Comparison of ENCODE assay signal across 10 cellular contexts in the genomic region with DNA sequence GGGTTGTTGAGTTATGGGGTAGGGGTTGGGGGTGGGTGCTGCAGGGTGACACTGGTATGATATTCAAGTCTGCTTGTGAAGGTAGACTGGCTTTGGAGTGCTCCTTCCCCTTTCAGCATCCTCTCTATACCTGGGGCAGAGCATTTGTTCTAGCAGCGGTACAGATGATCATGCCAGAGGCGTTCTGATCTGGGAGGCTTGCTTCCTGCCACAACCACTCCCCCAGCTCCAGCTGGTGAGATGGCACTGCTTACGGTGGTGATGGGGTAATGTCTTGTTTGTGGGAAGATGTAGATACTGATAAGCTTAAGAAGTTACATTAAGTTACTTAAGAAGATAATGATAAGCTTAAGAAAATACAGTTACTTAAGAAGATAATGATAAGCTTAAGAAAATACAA.
DNase-seq lines count a peak whose midpoint lies in the region; ATAC-seq and TF ChIP-seq lines count a peak whose summit lies in the region.
"Had no signal": no experiment of that assay in that cellular context is flagged by ENCODE, and none has a peak within 500 bp of the region (broad histone marks: within the 10 kb centered on the region; RNA-seq: fewer than 3 reads in every experiment).

No MANE protein-coding gene starts in this region.

- peak; percentile 14 to 22 for DNase-seq in activated CD8-positive, alpha-beta memory T cell treated with anti-CD3 and anti-CD28 coated beads for 1 hour (ENCODE audit: extremely low read depth in 1 of 2, low read depth in 1 of 2)
- DNase-seq in activated CD8-positive, alpha-beta memory T cell treated with anti-CD3 and anti-CD28 coated beads, Interleukin-2, amount 50 U/mL, for 48 hours, result no peak
- DNase-seq in RWPE2 (ENCODE audit: low spot score), result no peak
- peak; percentile 52 for DNase-seq in activated naive CD4-positive, alpha-beta T cell treated with anti-CD3 and anti-CD28 coated beads, Interleukin-2, amount 10 ng/mL, durations not matched to agents 7 days and 5 days
- peak; percentile 2 to 9 for DNase-seq in stimulated activated CD8-positive, alpha-beta memory T cell treated with anti-CD3 and anti-CD28 coated beads, Interleukin-2, amount 100 ng/mL, for 1 hour (ENCODE audit: low read depth in 2 of 2)
- no peak for DNase-seq in HEK293T (ENCODE audit: extremely low spot score)
- DNase-seq in NCI-H446 (lab: John Stamatoyannopoulos, UW), result no peak
- DNase-seq in iPS-NIHi11 (ENCODE audit: low spot score), result no peak
- DNase-seq: NCI-H2029 treated with DMSO at 0.1 percent for 48 hours, nucleus accumbens had no signal

- H3K4me3 Mint-ChIP-seq in activated naive CD4-positive, alpha-beta T cell treated with anti-CD3 and anti-CD28 coated beads, Interleukin-2, amount 10 ng/mL, durations not matched to agents 7 days and 5 days, result no peak overlapping the region

- H3K36me3 Mint-ChIP-seq in activated naive CD4-positive, alpha-beta T cell treated with anti-CD3 and anti-CD28 coated beads, Interleukin-2, amount 10 ng/mL, durations not matched to agents 7 days and 5 days, result no peaks in the 10 kb centered on the region

- CTCF ChIA-PET in activated naive CD4-positive, alpha-beta T cell treated with anti-CD3 and anti-CD28 coated beads, Interleukin-2, amount 10 ng/mL, durations not matched to agents 7 days and 5 days (lab: Charles Lee), result interaction anchor here (0.7 kb wide), 1 partner anchor 551 kb away, joined by 3 read pairs; no protein-coding TSS in a partner anchor
- CTCF ChIA-PET in HEK293T (lab: Yijun Ruan, JAX), result interaction anchor here (1.0 kb wide), 1 partner anchor 461 kb away, joined by 3 read pairs; no protein-coding TSS in a partner anchor

- H3K27ac Mint-ChIP-seq in activated naive CD4-positive, alpha-beta T cell treated with anti-CD3 and anti-CD28 coated beads, Interleukin-2, amount 10 ng/mL, durations not matched to agents 7 days and 5 days, result no peak overlapping the region

- peaks cover 17% of the 10 kb centered on the region for H3K4me1 Mint-ChIP-seq in activated naive CD4-positive, alpha-beta T cell treated with anti-CD3 and anti-CD28 coated beads, Interleukin-2, amount 10 ng/mL, durations not matched to agents 7 days and 5 days

- no peaks in the 10 kb centered on the region for H3K9me3 Mint-ChIP-seq in activated naive CD4-positive, alpha-beta T cell treated with anti-CD3 and anti-CD28 coated beads, Interleukin-2, amount 10 ng/mL, durations not matched to agents 7 days and 5 days

- H3K36me3 ChIP-seq in RWPE2 (ENCODE audit: low read depth), result peaks cover 15% of the 10 kb centered on the region

- H3K27ac ChIP-seq in RWPE2 (ENCODE audit: poor library complexity, severe bottlenecking), result no peak overlapping the region

- POLR2A ChIA-PET in HEK293T (lab: Yijun Ruan, JAX), result no interaction called here

- H3K4me3 ChIP-seq in RWPE2 (ENCODE audit: severe bottlenecking), result no peak overlapping the region

- no peaks in the 10 kb centered on the region for H3K27me3 ChIP-seq in RWPE2 (ENCODE audit: insufficient read depth, poor library complexity, severe bottlenecking)

- no peak for TF ChIP-seq CTCF in RWPE2 (IDR thresholded peaks at IDR 0.05; ENCODE audit: poor library complexity, severe bottlenecking)

- peak; percentile 61 for ATAC-seq in RWPE2 (ENCODE audit: low read depth)

- peaks cover 1% of the 10 kb centered on the region for H3K4me1 ChIP-seq in RWPE2 (ENCODE audit: insufficient read depth, poor library complexity, severe bottlenecking)

- no peaks in the 10 kb centered on the region for H3K9me3 ChIP-seq in RWPE2 (ENCODE audit: severe bottlenecking)

- H3K27me3 Mint-ChIP-seq in activated naive CD4-positive, alpha-beta T cell treated with anti-CD3 and anti-CD28 coated beads, Interleukin-2, amount 10 ng/mL, durations not matched to agents 7 days and 5 days, result no peaks in the 10 kb centered on the region

TF ChIP-seq in HEK293T, 16 proteins besides CTCF, POLR2A, EP300 and RAD21:
- no peak for TF ChIP-seq ARNT (IDR thresholded peaks at IDR 0.05)

Comparison
In these comparisons a context has a peak if more than half of its experiments do, and no peak if none do; other contexts are left out.
1. DNase-seq: peak in activated CD8-positive, alpha-beta memory T cell treated with anti-CD3 and anti-CD28 coated beads for 1 hour (2 of 2), activated naive CD4-positive, alpha-beta T cell treated with anti-CD3 and anti-CD28 coated beads, Interleukin-2, amount 10 ng/mL, durations not matched to agents 7 days and 5 days (single experiment) and stimulated activated CD8-positive, alpha-beta memory T cell treated with anti-CD3 and anti-CD28 coated beads, Interleukin-2, amount 100 ng/mL, for 1 hour (2 of 2); none in activated CD8-positive, alpha-beta memory T cell treated with anti-CD3 and anti-CD28 coated beads, Interleukin-2, amount 50 U/mL, for 48 hours (single experiment), RWPE2 (single experiment), HEK293T (single experiment), NCI-H446 (0 of 2) and iPS-NIHi11 (single experiment).